ENCODE assay signal across 1 cellular context in the genomic region with DNA sequence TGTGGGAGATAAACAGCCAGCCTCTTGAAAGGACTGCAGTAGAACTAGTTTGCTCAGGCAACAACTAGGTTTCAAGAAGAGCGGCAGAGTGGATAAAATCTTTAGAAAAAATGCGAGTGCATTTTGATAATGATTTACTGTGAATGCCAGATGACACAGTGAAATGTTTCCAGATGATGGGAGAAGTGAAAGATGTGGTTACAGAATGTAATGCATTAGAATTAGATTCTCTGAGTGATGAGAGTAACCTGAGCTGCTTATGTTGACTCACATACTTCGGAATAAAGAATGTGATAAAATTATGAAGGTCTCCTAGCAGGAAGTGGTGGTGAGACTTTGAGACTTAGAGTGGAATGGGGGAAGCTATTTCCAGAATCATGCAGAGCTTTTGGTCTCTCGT.
TF ChIP-seq lines count a peak whose summit lies in the region.

No MANE protein-coding gene starts in this region.

TF ChIP-seq in HepG2, 621 proteins besides CTCF, POLR2A, EP300 and RAD21 (continued from another document):
- TF ChIP-seq, protein P1, sequence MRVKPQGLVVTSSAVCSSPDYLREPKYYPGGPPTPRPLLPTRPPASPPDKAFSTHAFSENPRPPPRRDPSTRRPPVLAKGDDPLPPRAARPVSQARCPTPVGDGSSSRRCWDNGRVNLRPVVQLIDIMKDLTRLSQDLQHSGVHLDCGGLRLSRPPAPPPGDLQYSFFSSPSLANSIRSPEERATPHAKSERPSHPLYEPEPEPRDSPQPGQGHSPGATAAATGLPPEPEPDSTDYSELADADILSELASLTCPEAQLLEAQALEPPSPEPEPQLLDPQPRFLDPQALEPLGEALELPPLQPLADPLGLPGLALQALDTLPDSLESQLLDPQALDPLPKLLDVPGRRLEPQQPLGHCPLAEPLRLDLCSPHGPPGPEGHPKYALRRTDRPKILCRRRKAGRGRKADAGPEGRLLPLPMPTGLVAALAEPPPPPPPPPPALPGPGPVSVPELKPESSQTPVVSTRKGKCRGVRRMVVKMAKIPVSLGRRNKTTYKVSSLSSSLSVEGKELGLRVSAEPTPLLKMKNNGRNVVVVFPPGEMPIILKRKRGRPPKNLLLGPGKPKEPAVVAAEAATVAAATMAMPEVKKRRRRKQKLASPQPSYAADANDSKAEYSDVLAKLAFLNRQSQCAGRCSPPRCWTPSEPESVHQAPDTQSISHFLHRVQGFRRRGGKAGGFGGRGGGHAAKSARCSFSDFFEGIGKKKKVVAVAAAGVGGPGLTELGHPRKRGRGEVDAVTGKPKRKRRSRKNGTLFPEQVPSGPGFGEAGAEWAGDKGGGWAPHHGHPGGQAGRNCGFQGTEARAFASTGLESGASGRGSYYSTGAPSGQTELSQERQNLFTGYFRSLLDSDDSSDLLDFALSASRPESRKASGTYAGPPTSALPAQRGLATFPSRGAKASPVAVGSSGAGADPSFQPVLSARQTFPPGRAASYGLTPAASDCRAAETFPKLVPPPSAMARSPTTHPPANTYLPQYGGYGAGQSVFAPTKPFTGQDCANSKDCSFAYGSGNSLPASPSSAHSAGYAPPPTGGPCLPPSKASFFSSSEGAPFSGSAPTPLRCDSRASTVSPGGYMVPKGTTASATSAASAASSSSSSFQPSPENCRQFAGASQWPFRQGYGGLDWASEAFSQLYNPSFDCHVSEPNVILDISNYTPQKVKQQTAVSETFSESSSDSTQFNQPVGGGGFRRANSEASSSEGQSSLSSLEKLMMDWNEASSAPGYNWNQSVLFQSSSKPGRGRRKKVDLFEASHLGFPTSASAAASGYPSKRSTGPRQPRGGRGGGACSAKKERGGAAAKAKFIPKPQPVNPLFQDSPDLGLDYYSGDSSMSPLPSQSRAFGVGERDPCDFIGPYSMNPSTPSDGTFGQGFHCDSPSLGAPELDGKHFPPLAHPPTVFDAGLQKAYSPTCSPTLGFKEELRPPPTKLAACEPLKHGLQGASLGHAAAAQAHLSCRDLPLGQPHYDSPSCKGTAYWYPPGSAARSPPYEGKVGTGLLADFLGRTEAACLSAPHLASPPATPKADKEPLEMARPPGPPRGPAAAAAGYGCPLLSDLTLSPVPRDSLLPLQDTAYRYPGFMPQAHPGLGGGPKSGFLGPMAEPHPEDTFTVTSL (CRISPR knock-in tag; IDR thresholded peaks at IDR 0.05; ENCODE audit: borderline replicate concordance): no peak
- TF ChIP-seq MEF2D (CRISPR knock-in tag; IDR thresholded peaks at IDR 0.05): no peak
- TF ChIP-seq NBN (conservative IDR thresholded peaks at IDR 0.05): no peak
- no peak for TF ChIP-seq XBP1 (CRISPR knock-in tag; IDR thresholded peaks at IDR 0.05)
